In genomic region chr11:68524213-68524612, GRCh38 we compare ENCODE assay signal across 13 cellular contexts.
A peak's percentile ranks its signal among the peaks of the same experiment; 100 is the strongest.
DNase-seq lines count a peak whose midpoint lies in the region; ATAC-seq and TF ChIP-seq lines count a peak whose summit lies in the region.
"Had no signal": no experiment of that assay in that cellular context is flagged by ENCODE, and none has a peak within 500 bp of the region (broad histone marks: within the 10 kb centered on the region; RNA-seq: fewer than 3 reads in every experiment).

No MANE protein-coding gene starts in this region.

- H3K4me2 ChIP-seq in H9 (ENCODE audit: insufficient read depth, insufficient read length, low read length) = no peak overlapping the region

- peaks cover 4 to 8% of the 10 kb centered on the region in 2 experiments for H3K4me1 Mint-ChIP-seq in H9
- peaks cover 33% of the 10 kb centered on the region for H3K4me1 Mint-ChIP-seq in WTC11

- H3K79me1 ChIP-seq in H9 (ENCODE audit: insufficient read depth, low read depth, low read length, poor library complexity, severe bottlenecking) = peaks cover 14% of the 10 kb centered on the region

- H2BK5ac ChIP-seq in H9 (ENCODE audit: insufficient read length, low read length) = no peak overlapping the region

- no peak overlapping the region for H2BK20ac ChIP-seq in H9 (ENCODE audit: low read depth, low read length, poor library complexity, severe bottlenecking)

- H2BK12ac ChIP-seq in H9 (ENCODE audit: insufficient read length, low read depth, low read length) = no peak overlapping the region

- H3K36me3 Mint-ChIP-seq in H9 (ENCODE audit: insufficient read depth in 1 of 3, low read depth in 3 of 3) = peaks cover 26 to 89% (median 80%) of the 10 kb centered on the region in 3 experiments; a peak in 6 of 7 replicates
- peaks cover 71% of the 10 kb centered on the region for H3K36me3 Mint-ChIP-seq in WTC11

- peaks cover 4% of the 10 kb centered on the region; the same call in 1 of the 2 replicates for H3K79me2 ChIP-seq in H9 (ENCODE audit: insufficient read depth, low read length)

- H4K91ac ChIP-seq in H9 (ENCODE audit: insufficient read length, low read depth, low read length) = no peak overlapping the region

- no peak overlapping the region for H4K5ac ChIP-seq in H9 (ENCODE audit: insufficient read length, low read depth, low read length)

- no peak overlapping the region for H3K4ac ChIP-seq in H9 (ENCODE audit: low read depth, low read length)

- H4K8ac ChIP-seq in H9 (replicated peaks; ENCODE audit: insufficient read length, low read depth, low read length) = no peak overlapping the region

- H3K4me3 Mint-ChIP-seq in H9 = no peak overlapping the region
- no peak overlapping the region for H3K4me3 Mint-ChIP-seq in WTC11

- no peak overlapping the region for H3K14ac ChIP-seq in H9 (ENCODE audit: insufficient read depth, low read length)

- no peak overlapping the region for H3K56ac ChIP-seq in H9 (ENCODE audit: insufficient read length, low read depth, low read length)

- no peak overlapping the region for H3K18ac ChIP-seq in H9 (ENCODE audit: insufficient read length, low read depth, low read length)

- no peak overlapping the region for H2AK5ac ChIP-seq in H9 (ENCODE audit: insufficient read length, low read length)

- no peaks in the 10 kb centered on the region for H3K23me2 ChIP-seq in H9 (ENCODE audit: insufficient read length, low read depth, low read length, poor library complexity, severe bottlenecking)

- CTCF ChIA-PET in WTC11 (lab: Charles Lee) = no interaction called here

- H3K4me1 ChIP-seq in H9 (ENCODE audit: insufficient read depth, low read length) (0 out of 2 replicates have a peak, but pooled peaks cover 9% of the 10 kb centered on the region), right atrium auricular region (peaks cover 0 to 50% of the 10 kb centered on the region in 2 donors), psoas muscle (peaks cover 60% of the 10 kb centered on the region)

- H3K9me3 Mint-ChIP-seq in H9 = no peaks in the 10 kb centered on the region
- H3K9me3 Mint-ChIP-seq in WTC11 = no peaks in the 10 kb centered on the region

- H3K23ac ChIP-seq in H9 (ENCODE audit: insufficient read length, low read depth, low read length) = no peak overlapping the region

- DNase-seq in H9 = no peak
- DNase-seq in WTC11 (ENCODE audit: low spot score) = no peak
- no peak for DNase-seq in right atrium auricular region (ENCODE audit: low spot score)
- DNase-seq in psoas muscle = no peak
- no peak for DNase-seq in NCI-H128 (lab: John Stamatoyannopoulos, UW; ENCODE audit: unreplicated experiment)
- DNase-seq in anterior cingulate cortex (lab: John Stamatoyannopoulos, UW) = no peak
- no peak for DNase-seq in NCI-H1092 treated with DMSO at 0.1 percent for 48 hours (lab: John Stamatoyannopoulos, UW)
- DNase-seq: foreskin keratinocyte, NCI-H1092, NCI-H69, ovary, RPMI8226 had no signal

- H3K36me3 ChIP-seq in right atrium auricular region (peaks cover 37% of the 10 kb centered on the region), psoas muscle (ENCODE audit: insufficient read depth in 1 of 2, low read depth in 1 of 2) (peaks cover 8 to 88% of the 10 kb centered on the region in 2 donors)
- H3K36me3 ChIP-seq: ovary had no signal

- no peak overlapping the region for H3T11ph ChIP-seq in H9 (ENCODE audit: low read length)

- no peak overlapping the region for H2BK15ac ChIP-seq in H9 (ENCODE audit: low read depth, low read length)

- no CpG with 5 or more reads among the region's 2 CpGs for WGBS in H9 (ENCODE audit: extremely low coverage, insufficient read length, low lambda C conversion rate)
- 30 to 53% (median 34%) methylated on average over 2 of the region's 2 CpGs for WGBS in psoas muscle, 3 donors

- H3K4me3 ChIP-seq in right atrium auricular region (no peak overlapping the region), psoas muscle (no peak overlapping the region)
- H3K4me3 ChIP-seq: ovary had no signal

- H3K27ac ChIP-seq in H9 (ENCODE audit: insufficient read length, low read depth, low read length) (no peak overlapping the region), right atrium auricular region (peak overlapping the region; percentile 28 to 41), psoas muscle (peak overlapping the region; percentile 72)
- H3K27ac ChIP-seq: foreskin keratinocyte, ovary had no signal

- intact Hi-C loops in psoas muscle (cut with DNase I) = loop anchor here in 1 of 2 donors (10.0 kb wide), 1 partner anchor 59 kb away; the partner anchor contains the start of gene PPP6R3

- H2AFZ ChIP-seq in H9 (ENCODE audit: low read length) = no peak overlapping the region

- H2BK120ac ChIP-seq in H9 (ENCODE audit: low read depth, low read length, poor library complexity, severe bottlenecking) = no peak overlapping the region

- TF ChIP-seq CTCF in H9 (conservative IDR thresholded peaks at IDR 0.05) = no peak
- TF ChIP-seq CTCF in WTC11 (IDR thresholded peaks at IDR 0.05) = no peak
- TF ChIP-seq CTCF in right atrium auricular region (IDR thresholded peaks at IDR 0.05) = no peak
- no peak for TF ChIP-seq CTCF in psoas muscle (IDR thresholded peaks at IDR 0.05)

- H3K27ac Mint-ChIP-seq in H9 = peak overlapping the region in 2 of 3 experiments; percentile 3 to 17; a peak in 1 of 7 replicates
- H3K27ac Mint-ChIP-seq in WTC11 = 0 out of 2 replicates have a peak overlapping the region, but pooled peaks have one; percentile 43

- no peaks in the 10 kb centered on the region for H4K20me1 ChIP-seq in H9 (ENCODE audit: control insufficient read depth, insufficient read depth, insufficient read length)

- H3K9ac ChIP-seq in H9 (ENCODE audit: extremely low read depth, insufficient read length, low read length) = no peak overlapping the region

- POLR2A ChIA-PET in WTC11 (lab: Charles Lee) = no interaction called here

- ATAC-seq in WTC11 (no peak), psoas muscle (peak in 1 of 4 donors; percentile 49)
- ATAC-seq: foreskin keratinocyte, HCT116 had no signal

- no peaks in the 10 kb centered on the region for H3K27me3 Mint-ChIP-seq in H9 (ENCODE audit: low read depth)
- H3K27me3 Mint-ChIP-seq in WTC11 (ENCODE audit: low read depth) = no peaks in the 10 kb centered on the region

- no peaks in the 10 kb centered on the region for H3K9me3 ChIP-seq in H9 (ENCODE audit: control insufficient read depth, low read depth, low read length)
- no peaks in the 10 kb centered on the region for H3K9me3 ChIP-seq in right atrium auricular region
- no peaks in the 10 kb centered on the region for H3K9me3 ChIP-seq in psoas muscle
- H3K9me3 ChIP-seq: ovary had no signal

- H3K27me3 ChIP-seq in H9 (ENCODE audit: insufficient read depth, low read length) (no peaks in the 10 kb centered on the region), right atrium auricular region (no peaks in the 10 kb centered on the region), psoas muscle (ENCODE audit: insufficient read depth in 3 of 3, low read length in 2 of 3) (no peaks in the 10 kb centered on the region)
- H3K27me3 ChIP-seq: foreskin keratinocyte, ovary had no signal

TF ChIP-seq in WTC11, 78 proteins besides CTCF, POLR2A, EP300 and RAD21 (continues in another document):
- TF ChIP-seq USF1 (CRISPR knock-in tag; IDR thresholded peaks at IDR 0.05) (no peak), GTF2I (CRISPR knock-in tag; conservative IDR thresholded peaks at IDR 0.05) (no peak), ZNF281 (CRISPR knock-in tag; IDR thresholded peaks at IDR 0.05) (no peak)
